Comparison of ENCODE assay signal across 5 cellular contexts in genomic region chr13:107994137-107994536, GRCh38.
"Had no signal": no experiment of that assay in that cellular context is flagged by ENCODE, and none has a peak within 500 bp of the region (broad histone marks: within the 10 kb centered on the region; RNA-seq: fewer than 3 reads in every experiment).

No MANE protein-coding gene starts in this region.

- H3K4me3 Mint-ChIP-seq: H9 had no signal

- FAIRE-seq: HTR-8/SVneo had no signal

- H3K27ac Mint-ChIP-seq: H9 had no signal

- DNase-seq: GOT3, H9, HCEC 1CT, IMR-90 had no signal
